In genomic region chr20:56001106-56001785, GRCh38 we compare ENCODE assay signal across 19 cellular contexts. TPM values are rescaled to one million over a fixed set of nuclear protein-coding genes. Genes with fewer than 3 reads are reported as not detected.
DNase-seq lines count a peak whose midpoint lies in the region; ATAC-seq, FAIRE-seq and TF ChIP-seq lines count a peak whose summit lies in the region.
"Had no signal": no experiment of that assay in that cellular context is flagged by ENCODE, and none has a peak within 500 bp of the region (broad histone marks: within the 10 kb centered on the region; RNA-seq: fewer than 3 reads in every experiment).

No MANE protein-coding gene starts in this region.

- H3K27me3 ChIP-seq in SK-N-SH (ENCODE audit: insufficient read depth) (no peaks in the 10 kb centered on the region), HepG2 (ENCODE audit: control insufficient read depth in 1 of 2, insufficient read depth in 2 of 2, low read length in 2 of 2) (no peaks in the 10 kb centered on the region), small intestine (ENCODE audit: control insufficient read depth in 2 of 2, insufficient read depth in 2 of 2, low read length in 2 of 2) (peaks cover 0 to 6% of the 10 kb centered on the region in 2 donors), PC-3 (ENCODE audit: low read length) (no peaks in the 10 kb centered on the region)

- H3F3A ChIP-seq in SK-N-SH (replicated peaks; ENCODE audit: insufficient read depth), result no peaks in the 10 kb centered on the region
- H3F3A ChIP-seq in PC-3 (ENCODE audit: low read length, unreplicated experiment), result no peaks in the 10 kb centered on the region

- ATAC-seq in SK-N-SH treated with all-trans-retinoic acid at 6 μM for 48 hours (no peak), HepG2 (peak; percentile 78), GM21576 (IDR thresholded peaks at IDR 0.05; ENCODE audit: unreplicated experiment) (no peak), PC-3 (no peak)

- TF ChIP-seq CTCF in SK-N-SH (IDR thresholded peaks at IDR 0.05) (no peak), HepG2 (CRISPR knock-in tag; IDR thresholded peaks at IDR 0.05) (no peak), PC-3 (conservative IDR thresholded peaks at IDR 0.05; ENCODE audit: low read depth, low read length) (no peak)

- TF ChIP-seq RAD21 in SK-N-SH (IDR thresholded peaks at IDR 0.05; ENCODE audit: low read length) (no peak), HepG2 (CRISPR knock-in tag; IDR thresholded peaks at IDR 0.05) (no peak)

- H3K36me3 ChIP-seq in SK-N-SH (replicated peaks in 1 of 2; ENCODE audit: control insufficient read depth in 1 of 2, insufficient read depth in 2 of 2, low read length in 1 of 2) (no peaks in the 10 kb centered on the region), HepG2 (replicated peaks in 1 of 2; ENCODE audit: control insufficient read depth in 1 of 2, insufficient read depth in 2 of 2, low read length in 2 of 2) (no peaks in the 10 kb centered on the region), small intestine (ENCODE audit: control insufficient read depth in 2 of 2, insufficient read depth in 2 of 2, low read length in 2 of 2) (no peaks in the 10 kb centered on the region), PC-3 (ENCODE audit: low read depth, low read length) (no peaks in the 10 kb centered on the region)
- H3K36me3 ChIP-seq: BE2C had no signal

- no peak for FAIRE-seq in HepG2 (lab: Jason Lieb, UNC)
- no peak for FAIRE-seq in small intestine (lab: Jason Lieb, UNC)
- FAIRE-seq: A204.1, GM12892, GM19239, H1 had no signal

- DNase-seq in SK-N-SH, result peak; percentile 15
- peak; percentile 5 for DNase-seq in astrocyte of the hippocampus (ENCODE audit: low read depth, low spot score)
- peak; percentile 12 for DNase-seq in HepG2 (ENCODE audit: low spot score)
- peak; percentile 2 for DNase-seq in small intestine
- no peak for DNase-seq in PC-3
- DNase-seq in NCI-H2081 (lab: John Stamatoyannopoulos, UW), result no peak
- DNase-seq: BE2C; CD4-positive, alpha-beta memory T cell; DND-41; GDM1; HCEC 1CT; HFFc6 had no signal

- TF ChIP-seq EP300 in SK-N-SH (IDR thresholded peaks at IDR 0.05; ENCODE audit: borderline replicate concordance in 1 of 2, low read depth in 1 of 2, low read length in 1 of 2) (no peak), HepG2 (IDR thresholded peaks at IDR 0.05; ENCODE audit: low read depth in 2 of 2, low read length in 2 of 2) (no peak), HepG2 (CRISPR knock-in tag; IDR thresholded peaks at IDR 0.05; ENCODE audit: borderline replicate concordance) (no peak)

- H3K9ac ChIP-seq in SK-N-SH (no peak overlapping the region), HepG2 (ENCODE audit: insufficient read depth, low read depth, low read length) (no peak overlapping the region), PC-3 (ENCODE audit: low read length) (no peak overlapping the region)

- BruUV-seq in HepG2 (replicated peaks; lab: Mats Ljungman, UMichigan), result no TSS peak
- BruUV-seq in PC-3 (replicated peaks; lab: Mats Ljungman, UMichigan), result no TSS peak

- CTCF ChIA-PET in SK-N-SH (lab: Yijun Ruan, JAX), result no interaction called here
- CTCF ChIA-PET in HepG2 (lab: Yijun Ruan, JAX; ENCODE audit: low intra/inter-chr PET ratio, low total read pairs), result no interaction called here
- CTCF ChIA-PET in PC-3 (lab: Charles Lee), result no interaction called here

- no peaks in the 10 kb centered on the region for H3K9me2 ChIP-seq in SK-N-SH
- no peaks in the 10 kb centered on the region for H3K9me2 ChIP-seq in PC-3 (replicated peaks; ENCODE audit: low read length)

- H3K4me2 ChIP-seq in SK-N-SH (no peak overlapping the region), HepG2 (ENCODE audit: low read depth, low read length) (no peak overlapping the region), PC-3 (ENCODE audit: low read length) (no peak overlapping the region)

- no peak for TF ChIP-seq POLR2A in HepG2 (IDR thresholded peaks at IDR 0.05; ENCODE audit: insufficient read depth in 1 of 2, low read depth in 2 of 2, low read length in 2 of 2)

- in situ Hi-C loops in HepG2 (cut with HindIII; ENCODE audit: extremely low pct_ligation_motif_present, low pct_unique_long_range_greater_than_20kb), result no loop called here

- H2AFZ ChIP-seq in SK-N-SH (ENCODE audit: low read depth) (no peak overlapping the region), HepG2 (ENCODE audit: low read length) (no peak overlapping the region), PC-3 (ENCODE audit: low read length) (no peak overlapping the region)

- H3K4me3 ChIP-seq in SK-N-SH (ENCODE audit: low read depth in 2 of 2, low read length in 1 of 2) (no peak overlapping the region), HepG2 (replicated peaks in 1 of 3; ENCODE audit: insufficient read depth in 1 of 3, low read depth in 2 of 3, low read length in 3 of 3) (no peak overlapping the region), small intestine (ENCODE audit: low read depth in 1 of 2, low read length in 2 of 2) (no peak overlapping the region), PC-3 (ENCODE audit: low read length) (no peak overlapping the region)

- WGBS in SK-N-SH (ENCODE audit: low lambda C conversion rate), result 25% methylated on average over 5 of the region's 5 CpGs
- under 1% methylated on average over 5 of the region's 5 CpGs for WGBS in HepG2 (ENCODE audit: low lambda C conversion rate)
- WGBS in small intestine, 3 donors, result 23 to 48% (median 28%) methylated on average over 5 of the region's 5 CpGs

- POLR2A ChIA-PET in SK-N-SH (lab: Yijun Ruan, JAX), result no interaction called here
- POLR2A ChIA-PET in HepG2 (lab: Yijun Ruan, JAX), result no interaction called here
- POLR2A ChIA-PET in PC-3 (lab: Charles Lee; ENCODE audit: unreplicated experiment), result no interaction called here

- H4K20me1 ChIP-seq in SK-N-SH (ENCODE audit: insufficient read depth), result no peaks in the 10 kb centered on the region
- H4K20me1 ChIP-seq in HepG2 (ENCODE audit: insufficient read depth, low read length), result no peaks in the 10 kb centered on the region
- H4K20me1 ChIP-seq in PC-3 (ENCODE audit: low read length), result no peaks in the 10 kb centered on the region

- intact Hi-C loops in HepG2 (cut with micrococcal nuclease; ENCODE audit: unreplicated experiment), result loop anchor here (2.0 kb wide), 1 partner anchor 58 kb away; no protein-coding TSS in a partner anchor
- intact Hi-C loops in PC-3 (cut with micrococcal nuclease), result no loop called here

- H3K27ac ChIP-seq in SK-N-SH (ENCODE audit: low read depth in 2 of 2, low read length in 1 of 2) (no peak overlapping the region), HepG2 (ENCODE audit: extremely low read length, insufficient read depth, low read length) (no peak overlapping the region), small intestine (ENCODE audit: low read depth in 1 of 2, low read length in 1 of 2) (no peak overlapping the region), PC-3 (ENCODE audit: low read length) (no peak overlapping the region)
- H3K27ac ChIP-seq: C4-2B had no signal

- H3K4me1 ChIP-seq in SK-N-SH (ENCODE audit: control insufficient read depth in 1 of 2, insufficient read depth in 2 of 2, low read depth in 1 of 2, low read length in 1 of 2), result peaks cover 0 to 19% of the 10 kb centered on the region in 2 experiments; a peak in 1 of 4 replicates
- no peaks in the 10 kb centered on the region for H3K4me1 ChIP-seq in HepG2 (ENCODE audit: insufficient read depth, low read length)
- H3K4me1 ChIP-seq in small intestine (ENCODE audit: control insufficient read depth in 2 of 2, insufficient read depth in 1 of 2, low read depth in 1 of 2, low read length in 1 of 2), result no peaks in the 10 kb centered on the region
- H3K4me1 ChIP-seq in PC-3 (ENCODE audit: insufficient read depth, low read length), result no peaks in the 10 kb centered on the region
- H3K4me1 ChIP-seq: BE2C had no signal

- no peaks in the 10 kb centered on the region for H3K9me3 ChIP-seq in SK-N-SH
- peaks cover 88% of the 10 kb centered on the region for H3K9me3 ChIP-seq in HepG2 (ENCODE audit: low read length)
- no peaks in the 10 kb centered on the region for H3K9me3 ChIP-seq in small intestine (ENCODE audit: control insufficient read depth, low read depth)
- peaks cover 47% of the 10 kb centered on the region for H3K9me3 ChIP-seq in PC-3 (ENCODE audit: low read length)
- H3K9me3 ChIP-seq: BE2C had no signal

- no peaks in the 10 kb centered on the region for H3K79me2 ChIP-seq in SK-N-SH (ENCODE audit: insufficient read depth)
- no peaks in the 10 kb centered on the region for H3K79me2 ChIP-seq in HepG2 (ENCODE audit: insufficient read depth, low read length)
- H3K79me2 ChIP-seq in PC-3 (ENCODE audit: low read length), result no peaks in the 10 kb centered on the region

TF ChIP-seq in SK-N-SH, 30 proteins besides CTCF, POLR2A, EP300 and RAD21:
- no peak for TF ChIP-seq TEAD4 (IDR thresholded peaks at IDR 0.05; ENCODE audit: borderline replicate concordance, insufficient read depth)

TF ChIP-seq in SK-N-SH treated with all-trans-retinoic acid at 6 μM for 48 hours, 23 proteins besides CTCF, POLR2A, EP300 and RAD21 (continues in another document):
- no peak for TF ChIP-seq ISL1 (CRISPR knock-in tag; IDR thresholded peaks at IDR 0.05)

TF ChIP-seq in HepG2, 621 proteins besides CTCF, POLR2A, EP300 and RAD21 (continues in another document):
- TF ChIP-seq NCOA2 (CRISPR knock-in tag; IDR thresholded peaks at IDR 0.05), result peak; percentile 60

RNA-seq across cellular contexts. Expression of gene CBLN4, which starts 4.1 kb away (rescaled TPM):
- polyA plus RNA-seq in SK-N-SH (2012; rRNA removed) (0.02 TPM in 1 of 2 replicates, not detected in the other), HepG2 (2011; rRNA removed) (not detected in 2 replicates), small intestine (under 1 TPM in 1 of 3 donors, not detected in 2; 0.04 TPM)
- 0.03 TPM in 2 replicates for polyA plus RNA-seq in SK-N-SH (2012; cell fraction: cytosol; rRNA removed)
- not detected in 2 replicates for polyA plus RNA-seq in SK-N-SH (2012; cell fraction: nucleus; rRNA removed)
- total RNA-seq in HepG2 (2016; rRNA removed; fragmentation: Illumina TruSeq; extraction: Trizol) (not detected in 2 replicates), PC-3 (2014; rRNA removed) (not detected in 2 replicates)
- total RNA-seq in HepG2 (2016; cell fraction: cytosol; rRNA removed; fragmentation: Illumina TruSeq; extraction: Trizol; ENCODE audit: low read depth), result not detected in 2 replicates
- not detected in 2 replicates for total RNA-seq in HepG2 (2016; cell fraction: insoluble cytoplasmic fraction; rRNA removed; fragmentation: Illumina TruSeq; extraction: Trizol)
- not detected in 2 replicates for total RNA-seq in HepG2 (2016; cell fraction: membrane; rRNA removed; fragmentation: Illumina TruSeq; extraction: Trizol)
- total RNA-seq in HepG2 (2016; cell fraction: nucleus; rRNA removed; fragmentation: Illumina TruSeq; extraction: Trizol), result not detected in 2 replicates
- polyA plus RNA-seq in HepG2 (2011; cell fraction: cytosol; rRNA removed), result not detected in 2 replicates
- polyA plus RNA-seq in HepG2 (2011; cell fraction: nucleus; rRNA removed), result not detected in 2 replicates
- polyA plus RNA-seq in HepG2 (2012), result not detected in 2 replicates
- polyA plus RNA-seq in HepG2 (2016; cell fraction: cytosol; fragmentation: Illumina TruSeq; extraction: Trizol; ENCODE audit: low read depth), result not detected in 2 replicates
- polyA plus RNA-seq in HepG2 (2016; cell fraction: insoluble cytoplasmic fraction; fragmentation: Illumina TruSeq; extraction: Trizol; ENCODE audit: low read depth), result not detected in 2 replicates
- not detected in 2 replicates for polyA plus RNA-seq in HepG2 (2016; cell fraction: membrane; fragmentation: Illumina TruSeq; extraction: Trizol; ENCODE audit: low read depth)
- polyA plus RNA-seq in HepG2 (2016; cell fraction: nucleus; fragmentation: Illumina TruSeq; extraction: Trizol; ENCODE audit: insufficient read depth, low read depth), result not detected in 2 replicates
- polyA minus RNA-seq in HepG2 (2011; rRNA and poly(A)+ RNA removed; ENCODE audit: low replicate concordance), result not detected in 2 replicates
- not detected in 2 replicates for polyA minus RNA-seq in HepG2 (2011; cell fraction: cytosol; rRNA and poly(A)+ RNA removed)
- not detected in 2 replicates for polyA minus RNA-seq in HepG2 (2011; cell fraction: nucleus; rRNA and poly(A)+ RNA removed)
- total RNA-seq: CD4-positive, alpha-beta memory T cell; HFFc6 had no signal
- polyA plus RNA-seq: CD4-positive, alpha-beta memory T cell had no signal

Comparison
In these comparisons a context has a peak if more than half of its experiments do, and no peak if none do; other contexts are left out.
1. DNase-seq: peak in SK-N-SH (single experiment), astrocyte of the hippocampus (single experiment), HepG2 (single experiment) and small intestine (single experiment); none in PC-3 (single experiment) and NCI-H2081 (0 of 2).
2. Of the 25 proteins assayed by ChIP-seq in both HepG2 and SK-N-SH: peak only in HepG2: FOSL2; only in SK-N-SH: none; in both: none; in neither: 24.